8 cellular contexts compared by ENCODE assay signal in genomic region chr10:120850911-120851865, GRCh38. TPM values are rescaled to one million over a fixed set of nuclear protein-coding genes. Genes with fewer than 3 reads are reported as not detected.
DNase-seq lines count a peak whose midpoint lies in the region; FAIRE-seq and TF ChIP-seq lines count a peak whose summit lies in the region.

TSS of gene WDR11 (plus strand) at chr10:120851362. CDS start at chr10:120851421, 59 bp downstream.

- H3K27me3 Mint-ChIP-seq in H9 (ENCODE audit: low read depth) (peaks cover 2% of the 10 kb centered on the region; the same call in 1 of the 2 replicates), neural crest cell (ENCODE audit: low read depth) (peaks cover 6% of the 10 kb centered on the region)

- H3K9me3 Mint-ChIP-seq in H9 (peaks cover 4 to 8% of the 10 kb centered on the region in 2 experiments; a peak in 3 of 5 replicates), neural crest cell (peaks cover 2% of the 10 kb centered on the region)

- no peaks in the 10 kb centered on the region for H3K79me2 ChIP-seq in H9 (ENCODE audit: insufficient read depth, low read length)

- H2AFZ ChIP-seq in H9 (ENCODE audit: low read length) = peak within 1 kb of the TSS; percentile 97

- H4K20me1 ChIP-seq in H9 (ENCODE audit: control insufficient read depth, insufficient read depth, insufficient read length) = no peaks in the 10 kb centered on the region

- H3K27ac ChIP-seq in H9 (ENCODE audit: insufficient read length, low read depth, low read length) = no peak within 1 kb of the TSS
- H3K27ac ChIP-seq in stomach = peak within 1 kb of the TSS; percentile 77 to 89 (median 83)

- no peak for TF ChIP-seq CTCF in H9 (conservative IDR thresholded peaks at IDR 0.05)
- no peak for TF ChIP-seq CTCF in foreskin fibroblast (IDR thresholded peaks at IDR 0.05; ENCODE audit: low read depth, low read length)
- no peak for TF ChIP-seq CTCF in neural crest cell (conservative IDR thresholded peaks at IDR 0.05)
- no peak for TF ChIP-seq CTCF in stomach (IDR thresholded peaks at IDR 0.05)

- peak within 1 kb of the TSS; percentile 80 for H3K4me2 ChIP-seq in H9 (ENCODE audit: insufficient read depth, insufficient read length, low read length)

- no peak within 1 kb of the TSS for H4K91ac ChIP-seq in H9 (ENCODE audit: insufficient read length, low read depth, low read length)

- peaks cover 5% of the 10 kb centered on the region for H3K23me2 ChIP-seq in H9 (ENCODE audit: insufficient read length, low read depth, low read length, poor library complexity, severe bottlenecking)

- FAIRE-seq in G401.6 (lab: Jason Lieb, UNC) = peak; percentile 59

- H2BK5ac ChIP-seq in H9 (ENCODE audit: insufficient read length, low read length) = no peak within 1 kb of the TSS

- no peak within 1 kb of the TSS for H4K5ac ChIP-seq in H9 (ENCODE audit: insufficient read length, low read depth, low read length)

- H3K27ac Mint-ChIP-seq in H9 (peak within 1 kb of the TSS; percentile 86 to 97 (median 89)), neural crest cell (ENCODE audit: unreplicated experiment) (peak within 1 kb of the TSS; percentile 95)

- H4K8ac ChIP-seq in H9 (replicated peaks; ENCODE audit: insufficient read length, low read depth, low read length) = no peak within 1 kb of the TSS

- TF ChIP-seq EP300 in stomach (IDR thresholded peaks at IDR 0.05) = no peak

- intact Hi-C loops in stomach (cut with DNase I; ENCODE audit: low total_unique reads) = no loop called here

- peak within 1 kb of the TSS; percentile 78 for H3K9ac ChIP-seq in H9 (ENCODE audit: extremely low read depth, insufficient read length, low read length)

- no peak within 1 kb of the TSS for H3K4ac ChIP-seq in H9 (ENCODE audit: low read depth, low read length)

- H3K14ac ChIP-seq in H9 (ENCODE audit: insufficient read depth, low read length) = peak within 1 kb of the TSS; percentile 81

- no peak within 1 kb of the TSS for H3K56ac ChIP-seq in H9 (ENCODE audit: insufficient read length, low read depth, low read length)

- H3K4me3 ChIP-seq in foreskin fibroblast (ENCODE audit: low read depth in 1 of 2, low read length in 2 of 2) (peak within 1 kb of the TSS; percentile 67 to 72), stomach (peak within 1 kb of the TSS; percentile 69 to 85 (median 75))

- H3K23ac ChIP-seq in H9 (ENCODE audit: insufficient read length, low read depth, low read length) = no peak within 1 kb of the TSS

- no peak within 1 kb of the TSS for H2AK5ac ChIP-seq in H9 (ENCODE audit: insufficient read length, low read length)

- H3K36me3 ChIP-seq in stomach = peaks cover 5 to 28% (median 12%) of the 10 kb centered on the region in 4 donors

- H3K36me3 Mint-ChIP-seq in H9 (ENCODE audit: insufficient read depth in 1 of 3, low read depth in 3 of 3) (peaks cover 24 to 34% (median 32%) of the 10 kb centered on the region in 3 experiments), neural crest cell (ENCODE audit: low read depth) (peaks cover 13% of the 10 kb centered on the region)

- no peak within 1 kb of the TSS for H2BK12ac ChIP-seq in H9 (ENCODE audit: insufficient read length, low read depth, low read length)

- H3K4me1 ChIP-seq in H9 (ENCODE audit: insufficient read depth, low read length) (no peaks in the 10 kb centered on the region), stomach (peaks cover 4 to 34% (median 26%) of the 10 kb centered on the region in 4 donors)

- H3K4me3 Mint-ChIP-seq in H9 (peak within 1 kb of the TSS; percentile 95 to 98), neural crest cell (peak within 1 kb of the TSS; percentile 93)

- H3K9me3 ChIP-seq in H9 (ENCODE audit: control insufficient read depth, low read depth, low read length) (no peaks in the 10 kb centered on the region), stomach (no peaks in the 10 kb centered on the region)

- DNase-seq in H9 (peak; percentile 93), M059J (ENCODE audit: low read depth) (peak; percentile 91), SIG-M5 treated with dmso at 0.1 percent for 504 hours (lab: John Stamatoyannopoulos, UW; ENCODE audit: unreplicated experiment) (peak; percentile 71), foreskin fibroblast (peak; percentile 91 to 97), neural crest cell (ENCODE audit: low read depth, low spot score) (peak; percentile 69), stomach (peak; percentile 90)
- peak; percentile 51 for DNase-seq in activated gamma-delta T cell treated with anti-CD3 and anti-CD28 coated beads, Interleukin-2, amount 50 U/mL, for 16 hours (ENCODE audit: low read depth)

- no peak within 1 kb of the TSS for H2BK20ac ChIP-seq in H9 (ENCODE audit: low read depth, low read length, poor library complexity, severe bottlenecking)

- peak within 1 kb of the TSS; percentile 55 for H3K18ac ChIP-seq in H9 (ENCODE audit: insufficient read length, low read depth, low read length)

- H3T11ph ChIP-seq in H9 (ENCODE audit: low read length) = no peak within 1 kb of the TSS

- H3K27me3 ChIP-seq in H9 (ENCODE audit: insufficient read depth, low read length) (no peaks in the 10 kb centered on the region), stomach (no peaks in the 10 kb centered on the region)

- H3K4me1 Mint-ChIP-seq in H9 (peaks cover 19 to 23% of the 10 kb centered on the region in 2 experiments), neural crest cell (peaks cover 26% of the 10 kb centered on the region)

- WGBS in H9 (ENCODE audit: extremely low coverage, insufficient read length, low lambda C conversion rate) = no CpG with 5 or more reads among the region's 45 CpGs
- 3 to 5% (median 3%) methylated on average over 37 to 45 of the region's 45 CpGs for WGBS in stomach, 5 donors

- no peaks in the 10 kb centered on the region for H3K79me1 ChIP-seq in H9 (ENCODE audit: insufficient read depth, low read depth, low read length, poor library complexity, severe bottlenecking)

- H2BK15ac ChIP-seq in H9 (ENCODE audit: low read depth, low read length) = no peak within 1 kb of the TSS

- TF ChIP-seq POLR2A in stomach (IDR thresholded peaks at IDR 0.05) = peak in 1 of 4 donors; percentile 38

- no peak within 1 kb of the TSS for H2BK120ac ChIP-seq in H9 (ENCODE audit: low read depth, low read length, poor library complexity, severe bottlenecking)

RNA-seq across cellular contexts. Expression of gene WDR11, which starts in this region (rescaled TPM):
- total RNA-seq in H9 (2021) = 47.6 and 48.7 TPM in 2 replicates
- 24.1 and 28.4 TPM in 2 replicates for total RNA-seq in M059J (2014; rRNA removed; shearing (Covaris generic))
- 45.4 and 52.5 TPM in 2 replicates for total RNA-seq in neural crest cell
- 100 to 1,000 TPM in 2 of 5 donors, 10 to 100 TPM in 2, 1 to 10 TPM in 1; 9.9 to 122 (median 44.6) TPM for total RNA-seq in stomach
- 10 to 100 TPM; 16.0 to 22.6 (median 20.2) TPM for polyA plus RNA-seq in stomach
